In genomic region chr19:41958367-41959055, GRCh38 we compare ENCODE assay signal across 8 cellular contexts. TPM values are rescaled to one million over a fixed set of nuclear protein-coding genes. Genes with fewer than 3 reads are reported as not detected.
DNase-seq lines count a peak whose midpoint lies in the region; ATAC-seq and FAIRE-seq lines count a peak whose summit lies in the region.

No MANE protein-coding gene starts in this region.

- ATAC-seq in HG02678 (IDR thresholded peaks at IDR 0.05; ENCODE audit: unreplicated experiment) (peak; percentile 44), HG03565 (IDR thresholded peaks at IDR 0.05; ENCODE audit: unreplicated experiment) (no peak)

- H3K27me3 ChIP-seq in layer of hippocampus (ENCODE audit: control insufficient read depth, insufficient read depth, low read length), result no peaks in the 10 kb centered on the region

- peak; percentile 72 for FAIRE-seq in G401.6 (lab: Jason Lieb, UNC)

- peak overlapping the region; percentile 78 for H3K27ac ChIP-seq in layer of hippocampus (ENCODE audit: low read depth, low read length)

- DNase-seq in NCI-H2196 (lab: John Stamatoyannopoulos, UW; ENCODE audit: unreplicated experiment) (peak; percentile 80), cerebellum (ENCODE audit: low spot score) (peak; percentile 78)
- DNase-seq in activated CD4-positive, alpha-beta T cell treated with anti-CD3 and anti-CD28 coated beads for 24 hours (ENCODE audit: low read depth in 2 of 2), result peak; percentile 79 to 80
- peak; percentile 74 to 86 for DNase-seq in stimulated activated CD4-positive, alpha-beta T cell treated with anti-CD3 and anti-CD28 coated beads, Interleukin-1b, Interleukin-23, amount 100 ng/mL, for 4 hours (ENCODE audit: low read depth in 2 of 2)

RNA-seq across cellular contexts. Expression of gene RABAC1, which starts 0.6 kb away (rescaled TPM):
- total RNA-seq in cerebellum, result 62.8 TPM

RNA-seq across cellular contexts. Expression of gene ERFL, which starts 30.3 kb away (rescaled TPM):
- total RNA-seq in cerebellum, result not detected

RNA-seq across cellular contexts. Expression of gene ATP1A3, which starts 35.5 kb away (rescaled TPM):
- total RNA-seq in cerebellum, result 122 TPM
